ENCODE assay signal across 18 cellular contexts in genomic region chr22:49153921-49154320, GRCh38.
A peak's percentile ranks its signal among the peaks of the same experiment; 100 is the strongest.
DNase-seq lines count a peak whose midpoint lies in the region; ATAC-seq and TF ChIP-seq lines count a peak whose summit lies in the region.
"Had no signal": no experiment of that assay in that cellular context is flagged by ENCODE, and none has a peak within 500 bp of the region (broad histone marks: within the 10 kb centered on the region; RNA-seq: fewer than 3 reads in every experiment).

No MANE protein-coding gene starts in this region.

- H3K36me3 ChIP-seq in colonic mucosa = no peaks in the 10 kb centered on the region

- TF ChIP-seq CTCF in type B pancreatic cell (conservative IDR thresholded peaks at IDR 0.05) = no peak
- no peak for TF ChIP-seq CTCF in colonic mucosa (IDR thresholded peaks at IDR 0.05)

- no peaks in the 10 kb centered on the region for H3K9me3 Mint-ChIP-seq in type B pancreatic cell
- H3K9me3 Mint-ChIP-seq in activated T-helper 1 cell treated with anti-CD3 and anti-CD28 coated beads, Interleukin-12 subunit alpha, Interleukin-12 subunit beta, Interleukin-2, Interleukin-4 antibody, amounts not matched to agents 30 ng/mL and 10 ng/mL and 1 ng/mL, durations not matched to agents 14 hours and 24 hours and 36 hours = no peaks in the 10 kb centered on the region
- H3K9me3 Mint-ChIP-seq in activated CD4-positive, alpha-beta T cell treated with anti-CD3 and anti-CD28 coated beads for 36 hours (ENCODE audit: low read depth) = peaks cover 1% of the 10 kb centered on the region
- H3K9me3 Mint-ChIP-seq: GM23338, H9 had no signal

- DNase-seq in cardiac septum (ENCODE audit: low spot score) = peak; percentile 55
- DNase-seq in Right ventricle myocardium inferior (ENCODE audit: missing footprints) = no peak
- peak; percentile 37 for DNase-seq in left lobe of liver (ENCODE audit: low spot score)
- DNase-seq in posterior vena cava (ENCODE audit: low spot score) = peak; percentile 66
- peak; percentile 54 for DNase-seq in type B pancreatic cell (ENCODE audit: extremely low spot score, unreplicated experiment)
- DNase-seq in activated T-helper 1 cell treated with anti-CD3 and anti-CD28 coated beads, Interleukin-12 subunit alpha, Interleukin-12 subunit beta, Interleukin-2, Interleukin-4 antibody, amounts not matched to agents 30 ng/mL and 10 ng/mL and 1 ng/mL, durations not matched to agents 14 hours and 24 hours and 36 hours (ENCODE audit: low spot score) = no peak
- no peak for DNase-seq in activated CD4-positive, alpha-beta T cell treated with anti-CD3 and anti-CD28 coated beads for 36 hours
- DNase-seq in colonic mucosa = no peak
- DNase-seq: C1 segment of cervical spinal cord; Calu3; CD4-positive, alpha-beta memory T cell; COR-L47; DMS53; DMS79 treated with DMSO at 0.1 percent for 48 hours; GF-D8; H9 had no signal

- H3K27me3 Mint-ChIP-seq in type B pancreatic cell = peaks cover 16% of the 10 kb centered on the region
- H3K27me3 Mint-ChIP-seq in activated T-helper 1 cell treated with anti-CD3 and anti-CD28 coated beads, Interleukin-12 subunit alpha, Interleukin-12 subunit beta, Interleukin-2, Interleukin-4 antibody, amounts not matched to agents 30 ng/mL and 10 ng/mL and 1 ng/mL, durations not matched to agents 14 hours and 24 hours and 36 hours (ENCODE audit: insufficient read depth) = no peaks in the 10 kb centered on the region
- peaks cover 3% of the 10 kb centered on the region for H3K27me3 Mint-ChIP-seq in activated CD4-positive, alpha-beta T cell treated with anti-CD3 and anti-CD28 coated beads for 36 hours

- no peaks in the 10 kb centered on the region for H3K27me3 ChIP-seq in colonic mucosa

- H3K4me1 ChIP-seq in colonic mucosa = no peaks in the 10 kb centered on the region

- H3K4me3 Mint-ChIP-seq in type B pancreatic cell = no peak overlapping the region
- no peak overlapping the region for H3K4me3 Mint-ChIP-seq in activated T-helper 1 cell treated with anti-CD3 and anti-CD28 coated beads, Interleukin-12 subunit alpha, Interleukin-12 subunit beta, Interleukin-2, Interleukin-4 antibody, amounts not matched to agents 30 ng/mL and 10 ng/mL and 1 ng/mL, durations not matched to agents 14 hours and 24 hours and 36 hours
- H3K4me3 Mint-ChIP-seq in activated CD4-positive, alpha-beta T cell treated with anti-CD3 and anti-CD28 coated beads for 36 hours = no peak overlapping the region
- H3K4me3 Mint-ChIP-seq: CD4-positive, alpha-beta memory T cell; GM23338; H9 had no signal

- H3K9ac ChIP-seq in colonic mucosa (ENCODE audit: low read depth in 2 of 2, low read length in 2 of 2) = no peak overlapping the region

- POLR2A ChIA-PET in activated CD4-positive, alpha-beta T cell treated with anti-CD3 and anti-CD28 coated beads for 36 hours (lab: Charles Lee) = no interaction called here

- CTCF ChIA-PET in activated CD4-positive, alpha-beta T cell treated with anti-CD3 and anti-CD28 coated beads for 36 hours (lab: Charles Lee) = no interaction called here

- no peak overlapping the region for H3K27ac Mint-ChIP-seq in type B pancreatic cell
- H3K27ac Mint-ChIP-seq in activated T-helper 1 cell treated with anti-CD3 and anti-CD28 coated beads, Interleukin-12 subunit alpha, Interleukin-12 subunit beta, Interleukin-2, Interleukin-4 antibody, amounts not matched to agents 30 ng/mL and 10 ng/mL and 1 ng/mL, durations not matched to agents 14 hours and 24 hours and 36 hours = no peak overlapping the region
- no peak overlapping the region for H3K27ac Mint-ChIP-seq in activated CD4-positive, alpha-beta T cell treated with anti-CD3 and anti-CD28 coated beads for 36 hours
- H3K27ac Mint-ChIP-seq: GM23338 had no signal

- H3K4me1 Mint-ChIP-seq in type B pancreatic cell (ENCODE audit: unreplicated experiment) = peaks cover 13% of the 10 kb centered on the region
- no peaks in the 10 kb centered on the region for H3K4me1 Mint-ChIP-seq in activated T-helper 1 cell treated with anti-CD3 and anti-CD28 coated beads, Interleukin-12 subunit alpha, Interleukin-12 subunit beta, Interleukin-2, Interleukin-4 antibody, amounts not matched to agents 30 ng/mL and 10 ng/mL and 1 ng/mL, durations not matched to agents 14 hours and 24 hours and 36 hours (ENCODE audit: low read depth)
- no peaks in the 10 kb centered on the region for H3K4me1 Mint-ChIP-seq in activated CD4-positive, alpha-beta T cell treated with anti-CD3 and anti-CD28 coated beads for 36 hours

- intact Hi-C loops in cardiac septum (cut with DNase I) (no loop called here), Right ventricle myocardium inferior (cut with DNase I) (no loop called here), posterior vena cava (cut with DNase I) (no loop called here), colonic mucosa (cut with DNase I) (no loop called here)
- intact Hi-C loops in activated T-helper 1 cell treated with anti-CD3 and anti-CD28 coated beads, Interleukin-12 subunit alpha, Interleukin-12 subunit beta, Interleukin-2, Interleukin-4 antibody, amounts not matched to agents 30 ng/mL and 10 ng/mL and 1 ng/mL, durations not matched to agents 14 hours and 24 hours and 36 hours (cut with micrococcal nuclease) = no loop called here
- intact Hi-C loops in activated CD4-positive, alpha-beta T cell treated with anti-CD3 and anti-CD28 coated beads for 36 hours (cut with DNase I, micrococcal nuclease) = no loop called here

- no peaks in the 10 kb centered on the region for H3K9me3 ChIP-seq in colonic mucosa

- ATAC-seq in Right ventricle myocardium inferior (no peak), left lobe of liver (no peak)
- no peak for ATAC-seq in activated CD4-positive, alpha-beta T cell treated with anti-CD3 and anti-CD28 coated beads for 36 hours
- ATAC-seq: GM23338, HCT116 had no signal

- H3K4me3 ChIP-seq in colonic mucosa = no peak overlapping the region
- H3K4me3 ChIP-seq: GM23338 had no signal

- no peaks in the 10 kb centered on the region for H3K36me3 Mint-ChIP-seq in type B pancreatic cell
- no peaks in the 10 kb centered on the region for H3K36me3 Mint-ChIP-seq in activated T-helper 1 cell treated with anti-CD3 and anti-CD28 coated beads, Interleukin-12 subunit alpha, Interleukin-12 subunit beta, Interleukin-2, Interleukin-4 antibody, amounts not matched to agents 30 ng/mL and 10 ng/mL and 1 ng/mL, durations not matched to agents 14 hours and 24 hours and 36 hours (ENCODE audit: low read depth)
- H3K36me3 Mint-ChIP-seq in activated CD4-positive, alpha-beta T cell treated with anti-CD3 and anti-CD28 coated beads for 36 hours (ENCODE audit: low read depth) = no peaks in the 10 kb centered on the region
- H3K36me3 Mint-ChIP-seq: CD4-positive, alpha-beta memory T cell had no signal

- no peak overlapping the region for H3K27ac ChIP-seq in colonic mucosa

Comparison
In these comparisons a context has a peak if more than half of its experiments do, and no peak if none do; other contexts are left out.
1. DNase-seq: peak in cardiac septum (single experiment), left lobe of liver (single experiment), posterior vena cava (single experiment) and type B pancreatic cell (single experiment); none in Right ventricle myocardium inferior (single experiment), activated T-helper 1 cell treated with anti-CD3 and anti-CD28 coated beads, Interleukin-12 subunit alpha, Interleukin-12 subunit beta, Interleukin-2, Interleukin-4 antibody, amounts not matched to agents 30 ng/mL and 10 ng/mL and 1 ng/mL, durations not matched to agents 14 hours and 24 hours and 36 hours (single experiment), activated CD4-positive, alpha-beta T cell treated with anti-CD3 and anti-CD28 coated beads for 36 hours (single experiment) and colonic mucosa (single experiment).